ENCODE assay signal across 22 cellular contexts in genomic region chr5:91166040-91166807, GRCh38.
DNase-seq lines count a peak whose midpoint lies in the region; ATAC-seq and TF ChIP-seq lines count a peak whose summit lies in the region.
"Had no signal": no experiment of that assay in that cellular context is flagged by ENCODE, and none has a peak within 500 bp of the region (broad histone marks: within the 10 kb centered on the region; RNA-seq: fewer than 3 reads in every experiment).

No MANE protein-coding gene starts in this region.

- peaks cover 10% of the 10 kb centered on the region; the same call in 1 of the 2 replicates for H3F3A ChIP-seq in MM.1S (ENCODE audit: insufficient read depth, low read length)

- whole genome bisulfite sequencing in stomach, 5 donors = 53 to 74% (median 64%) methylated on average over 3 of the region's 3 CpGs

- H2AFZ ChIP-seq in MM.1S (ENCODE audit: low read length) = no peak overlapping the region

- ATAC-seq in HG02588 (IDR thresholded peaks at IDR 0.05; ENCODE audit: unreplicated experiment) = no peak
- ATAC-seq: activated CD8-positive, alpha-beta memory T cell treated with anti-CD3 and anti-CD28 coated beads, Interleukin-2, amount 10 ng/mL, durations not matched to agents 7 days and 5 days; lower lobe of right lung; sciatic nerve had no signal

- peaks cover 11 to 41% (median 13%) of the 10 kb centered on the region in 4 donors for H3K4me1 ChIP-seq in stomach
- peaks cover 15% of the 10 kb centered on the region for H3K4me1 ChIP-seq in MM.1S (ENCODE audit: low read length)

- H3K9ac ChIP-seq in MM.1S (ENCODE audit: low read length) = no peak overlapping the region
- H3K9ac ChIP-seq: KMS-11 had no signal

- H3K9me2 ChIP-seq in MM.1S (replicated peaks; ENCODE audit: insufficient read depth, low read length) = no peaks in the 10 kb centered on the region

- H3K4me2 ChIP-seq in MM.1S (ENCODE audit: low read depth, low read length) = no peak overlapping the region
- H3K4me2 ChIP-seq: KMS-11 had no signal

- H3K9me3 ChIP-seq in stomach (no peaks in the 10 kb centered on the region), MM.1S (replicated peaks; ENCODE audit: insufficient read depth, low read length) (no peaks in the 10 kb centered on the region)
- H3K9me3 ChIP-seq: lower lobe of right lung had no signal

- no peak for TF ChIP-seq POLR2A in stomach (IDR thresholded peaks at IDR 0.05)

- TF ChIP-seq EP300 in stomach (IDR thresholded peaks at IDR 0.05) = no peak

- H3K4me3 ChIP-seq in AG10803 (ENCODE audit: low read length) (no peak overlapping the region), brain microvascular endothelial cell (ENCODE audit: low read depth, low read length) (no peak overlapping the region), stomach (no peak overlapping the region), MM.1S (ENCODE audit: low read length) (no peak overlapping the region)
- H3K4me3 ChIP-seq: lower lobe of right lung had no signal

- in situ Hi-C loops in brain microvascular endothelial cell (cut with HindIII; ENCODE audit: low pct_ligation_motif_present, low sequenced_read_pairs) = no loop called here

- no peaks in the 10 kb centered on the region for H3K79me2 ChIP-seq in MM.1S (ENCODE audit: low read length)

- H4K20me1 ChIP-seq in MM.1S (ENCODE audit: insufficient read depth, low read length) = no peaks in the 10 kb centered on the region

- intact Hi-C loops in stomach (cut with DNase I; ENCODE audit: low total_unique reads) = no loop called here

- TF ChIP-seq CTCF in AG10803 (conservative IDR thresholded peaks at IDR 0.05; ENCODE audit: low read length) (no peak), brain microvascular endothelial cell (IDR thresholded peaks at IDR 0.05; ENCODE audit: low read depth, low read length, missing control alignments) (no peak), stomach (IDR thresholded peaks at IDR 0.05) (no peak), MM.1S (IDR thresholded peaks at IDR 0.05; ENCODE audit: low read length) (no peak)

- DNase-seq in AG10803 (ENCODE audit: low read depth) = peak; percentile 82
- peak; percentile 54 for DNase-seq in M059J (ENCODE audit: low read depth)
- no peak for DNase-seq in brain microvascular endothelial cell
- peak; percentile 68 for DNase-seq in glomerular endothelial cell (ENCODE audit: extremely low read depth, low read depth, low spot score)
- no peak for DNase-seq in stomach
- DNase-seq in MM.1S = no peak
- no peak for DNase-seq in putamen (ENCODE audit: low spot score)
- DNase-seq: activated B cell treated with CpG ODN at 0.5 μM for 24 hours; activated CD8-positive, alpha-beta memory T cell treated with anti-CD3 and anti-CD28 coated beads, Interleukin-2, amount 10 ng/mL, durations not matched to agents 7 days and 5 days; activated effector memory CD4-positive, alpha-beta T cell treated with Interleukin-2 at 50 U/mL for 16 hours; amniotic stem cell; DMS79 treated with DMSO at 0.1 percent for 48 hours; erythroblast; H7; lower lobe of right lung; NCI-H1048; NCI-H510A treated with DMSO at 0.1 percent for 48 hours; SHP77 treated with DMSO at 0.1 percent for 48 hours; stimulated activated CD4-positive, alpha-beta T cell treated with anti-CD3 and anti-CD28 coated beads, Interleukin-1b, Interleukin-23, amount 100 ng/mL, for 48 hours had no signal

- H3K36me3 ChIP-seq in brain microvascular endothelial cell (replicated peaks) (no peaks in the 10 kb centered on the region), stomach (no peaks in the 10 kb centered on the region), MM.1S (replicated peaks; ENCODE audit: insufficient read depth, low read length) (no peaks in the 10 kb centered on the region)
- H3K36me3 ChIP-seq: lower lobe of right lung had no signal

- H3K27me3 ChIP-seq in brain microvascular endothelial cell (replicated peaks) = no peaks in the 10 kb centered on the region
- no peaks in the 10 kb centered on the region for H3K27me3 ChIP-seq in stomach
- H3K27me3 ChIP-seq in MM.1S (replicated peaks; ENCODE audit: insufficient read depth, low read length) = no peaks in the 10 kb centered on the region

- H3K27ac ChIP-seq in brain microvascular endothelial cell = peak overlapping the region; percentile 67
- H3K27ac ChIP-seq in stomach = no peak overlapping the region
- no peak overlapping the region for H3K27ac ChIP-seq in MM.1S (ENCODE audit: low read length)
- H3K27ac ChIP-seq: KMS-11, lower lobe of right lung had no signal

Comparison
In these comparisons a context has a peak if more than half of its experiments do, and no peak if none do; other contexts are left out.
1. DNase-seq: peak in AG10803 (single experiment), M059J (single experiment) and glomerular endothelial cell (single experiment); none in brain microvascular endothelial cell (single experiment), stomach (single experiment), MM.1S (single experiment) and putamen (single experiment).